Comparison of ENCODE assay signal across 1 cellular context in genomic region chr4:54063224-54063623, GRCh38.
TF ChIP-seq lines count a peak whose summit lies in the region.

No MANE protein-coding gene starts in this region.

TF ChIP-seq in GM23338, 12 proteins besides CTCF, POLR2A, EP300 and RAD21 (continued from another document):
- TF ChIP-seq ZNF462 (CRISPR knock-in tag; IDR thresholded peaks at IDR 0.05) (no peak), CREB1 (CRISPR knock-in tag; IDR thresholded peaks at IDR 0.05; ENCODE audit: low read depth) (no peak), ETS1 (IDR thresholded peaks at IDR 0.05) (no peak), ZNF114 (CRISPR knock-in tag; IDR thresholded peaks at IDR 0.05) (no peak), NANOG (IDR thresholded peaks at IDR 0.05; ENCODE audit: borderline replicate concordance) (no peak), POLR2AphosphoS5 (IDR thresholded peaks at IDR 0.05; ENCODE audit: low read depth) (no peak)
